Comparison of ENCODE assay signal across 14 cellular contexts in the genomic region with DNA sequence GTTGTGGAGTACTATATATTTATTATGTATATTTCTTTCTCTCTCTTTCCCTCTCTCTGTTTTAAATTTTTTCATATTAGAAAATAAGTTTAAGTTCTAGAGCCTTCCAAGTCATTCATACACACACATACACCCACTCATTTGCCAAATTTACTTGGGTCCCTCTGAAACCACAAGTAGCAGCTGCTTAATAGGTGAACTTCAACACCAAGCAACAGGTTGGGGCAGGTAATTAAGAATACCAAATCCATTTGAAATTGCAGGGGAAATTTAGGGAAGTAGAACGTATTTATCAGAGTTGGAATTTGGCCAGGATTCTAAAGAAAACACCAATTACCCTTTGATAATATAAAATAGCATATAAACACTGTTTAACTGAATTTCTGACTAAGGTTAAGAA.
DNase-seq lines count a peak whose midpoint lies in the region; ATAC-seq and TF ChIP-seq lines count a peak whose summit lies in the region.
"Had no signal": no experiment of that assay in that cellular context is flagged by ENCODE, and none has a peak within 500 bp of the region (broad histone marks: within the 10 kb centered on the region; RNA-seq: fewer than 3 reads in every experiment).

No MANE protein-coding gene starts in this region.

- ATAC-seq in HG03159 (IDR thresholded peaks at IDR 0.05; ENCODE audit: unreplicated experiment) = no peak
- ATAC-seq: A549, GM23338 had no signal

- POLR2A ChIA-PET in RWPE1 (lab: Yijun Ruan, JAX; ENCODE audit: low non-redundant PET) = no interaction called here

- TF ChIP-seq CTCF in RWPE1 (conservative IDR thresholded peaks at IDR 0.05; ENCODE audit: low read depth) = no peak
- TF ChIP-seq CTCF in WERI-Rb-1 (IDR thresholded peaks at IDR 0.05; ENCODE audit: low read depth, low read length) = no peak

- no peak overlapping the region for H3K4me3 ChIP-seq in WERI-Rb-1 (ENCODE audit: low read depth, low read length)
- H3K4me3 ChIP-seq: A549, GM23338 had no signal

- no peaks in the 10 kb centered on the region for H3K36me3 ChIP-seq in WERI-Rb-1
- H3K36me3 ChIP-seq: BE2C had no signal

- no peaks in the 10 kb centered on the region for H3K9me3 ChIP-seq in WERI-Rb-1 (ENCODE audit: severe bottlenecking)
- H3K9me3 ChIP-seq: A549, BE2C had no signal

- CTCF ChIA-PET in RWPE1 (lab: Yijun Ruan, JAX) = interaction anchor here (0.8 kb wide), 1 partner anchor 865 kb away, joined by 5 read pairs; no protein-coding TSS in a partner anchor

- H3K27ac ChIP-seq in RWPE1 = peak overlapping the region; percentile 71; the same call in 1 of the 2 replicates
- H3K27ac ChIP-seq in epithelial cell of prostate = peak overlapping the region; percentile 90
- no peak overlapping the region for H3K27ac ChIP-seq in WERI-Rb-1
- H3K27ac ChIP-seq: A549, C4-2B had no signal

- peak; percentile 70 for DNase-seq in NCI-H1105 treated with DMSO at 0.1 percent for 48 hours (lab: John Stamatoyannopoulos, UW)
- DNase-seq in RWPE1 (ENCODE audit: low spot score) = no peak
- no peak for DNase-seq in epithelial cell of prostate (ENCODE audit: low read depth, low spot score)
- no peak for DNase-seq in NOMO-1 (lab: John Stamatoyannopoulos, UW; ENCODE audit: unreplicated experiment in 2 of 2)
- DNase-seq in WERI-Rb-1 = no peak
- DNase-seq: BE2C; CD4-positive, alpha-beta memory T cell; DMS79 treated with DMSO at 0.1 percent for 48 hours; EL; H7 had no signal

- no peaks in the 10 kb centered on the region for H3K27me3 ChIP-seq in WERI-Rb-1 (ENCODE audit: insufficient read depth, low read depth, severe bottlenecking)
- H3K27me3 ChIP-seq: BE2C had no signal
